ENCODE assay signal across 9 cellular contexts in genomic region chr6:37170273-37171140, GRCh38. TPM values are rescaled to one million over a fixed set of nuclear protein-coding genes. Genes with fewer than 3 reads are reported as not detected.
A peak's percentile ranks its signal among the peaks of the same experiment; 100 is the strongest.
DNase-seq lines count a peak whose midpoint lies in the region; ATAC-seq, FAIRE-seq and TF ChIP-seq lines count a peak whose summit lies in the region.
"Had no signal": no experiment of that assay in that cellular context is flagged by ENCODE, and none has a peak within 500 bp of the region (broad histone marks: within the 10 kb centered on the region; RNA-seq: fewer than 3 reads in every experiment).

No MANE protein-coding gene starts in this region.

- H3K36me3 Mint-ChIP-seq in astrocyte (ENCODE audit: low read depth, unreplicated experiment): peaks cover 8% of the 10 kb centered on the region

- H3K4me3 ChIP-seq in DND-41 (ENCODE audit: low read depth in 1 of 2, low read length in 2 of 2) (peak overlapping the region; percentile 96 to 98), HL-60 (replicated peaks; ENCODE audit: insufficient read depth, low read length) (peak overlapping the region; percentile 89), SJCRH30 (peak overlapping the region; percentile 82), astrocyte (ENCODE audit: insufficient read depth, low read depth, low read length) (peak overlapping the region; percentile 87), iPS-11a (ENCODE audit: low read depth, low read length) (peak overlapping the region; percentile 97), skeletal muscle tissue (ENCODE audit: low read length in 3 of 3) (peak overlapping the region; percentile 83 to 94 (median 91))

- H3K9ac ChIP-seq in DND-41 (ENCODE audit: low read depth, low read length) (peak overlapping the region; percentile 99), astrocyte (ENCODE audit: low read length) (peak overlapping the region; percentile 95), skeletal muscle tissue (ENCODE audit: low read depth in 1 of 3, low read length in 3 of 3) (peak overlapping the region; percentile 95 to 98 (median 97))

- peaks cover 51% of the 10 kb centered on the region for H3K36me3 ChIP-seq in DND-41 (ENCODE audit: insufficient read depth, low read length)
- H3K36me3 ChIP-seq in SJCRH30: peaks cover 21% of the 10 kb centered on the region
- peaks cover 25% of the 10 kb centered on the region for H3K36me3 ChIP-seq in astrocyte (ENCODE audit: insufficient read depth, low read length)
- H3K36me3 ChIP-seq in skeletal muscle tissue (ENCODE audit: control insufficient read depth in 3 of 3, insufficient read depth in 3 of 3, low read length in 3 of 3): peaks cover 27 to 31% (median 30%) of the 10 kb centered on the region in 3 donors

- peak overlapping the region; percentile 89 for H3K27ac Mint-ChIP-seq in astrocyte (ENCODE audit: unreplicated experiment)

- TF ChIP-seq CTCF in DND-41 (IDR thresholded peaks at IDR 0.05; ENCODE audit: borderline replicate concordance, extremely low read depth, low read length, poor library complexity, severe bottlenecking) (peak; percentile 25), HL-60 (IDR thresholded peaks at IDR 0.05; ENCODE audit: insufficient read depth, low read length) (no peak), astrocyte (IDR thresholded peaks at IDR 0.05; ENCODE audit: insufficient read depth, low read depth, low read length) (no peak)

- no peaks in the 10 kb centered on the region for H3K27me3 Mint-ChIP-seq in astrocyte (ENCODE audit: low read depth, unreplicated experiment)

- DNase-seq in DND-41 (peak; percentile 65), HL-60 (ENCODE audit: low read depth in 1 of 2, low spot score in 1 of 2) (peak in 1 of 2 experiments; percentile 53), SJCRH30 (peak; percentile 57 to 60), astrocyte (ENCODE audit: low read depth) (no peak)

- H3K4me1 Mint-ChIP-seq in astrocyte (ENCODE audit: low read depth, unreplicated experiment): peaks cover 19% of the 10 kb centered on the region

- peak overlapping the region; percentile 91 for H3K4me3 Mint-ChIP-seq in astrocyte (ENCODE audit: unreplicated experiment)

- H3K4me1 ChIP-seq in DND-41 (ENCODE audit: insufficient read depth, low read length): peaks cover 42% of the 10 kb centered on the region
- H3K4me1 ChIP-seq in SJCRH30: peaks cover 7% of the 10 kb centered on the region; the same call in 1 of the 2 replicates
- peaks cover 9% of the 10 kb centered on the region for H3K4me1 ChIP-seq in astrocyte (ENCODE audit: insufficient read depth, low read length)
- H3K4me1 ChIP-seq in skeletal muscle tissue (ENCODE audit: control insufficient read depth in 3 of 3, insufficient read depth in 3 of 3, low read length in 3 of 3): peaks cover 11 to 42% (median 23%) of the 10 kb centered on the region in 3 donors

- H3K4me2 ChIP-seq in DND-41 (ENCODE audit: insufficient read depth, low read length) (peak overlapping the region; percentile 95), astrocyte (ENCODE audit: low read length) (peak overlapping the region; percentile 88)

- H3K27ac ChIP-seq in DND-41 (ENCODE audit: low read length): peak overlapping the region; percentile 95
- H3K27ac ChIP-seq in HL-60 (replicated peaks): peak overlapping the region; percentile 41
- peak overlapping the region; percentile 50; the same call in 1 of the 2 replicates for H3K27ac ChIP-seq in SJCRH30
- peak overlapping the region; percentile 72 for H3K27ac ChIP-seq in astrocyte (ENCODE audit: low read depth, low read length)
- peak overlapping the region; percentile 96 for H3K27ac ChIP-seq in skeletal muscle tissue (ENCODE audit: low read depth, low read length)

- H3K27me3 ChIP-seq in DND-41 (ENCODE audit: insufficient read depth, low read length, poor library complexity): no peaks in the 10 kb centered on the region
- H3K27me3 ChIP-seq in HL-60 (ENCODE audit: insufficient read depth, poor library complexity, severe bottlenecking): no peaks in the 10 kb centered on the region
- H3K27me3 ChIP-seq in SJCRH30: no peaks in the 10 kb centered on the region
- no peaks in the 10 kb centered on the region for H3K27me3 ChIP-seq in astrocyte (ENCODE audit: insufficient read depth, low read length)
- H3K27me3 ChIP-seq in skeletal muscle tissue (ENCODE audit: control insufficient read depth in 3 of 3, insufficient read depth in 3 of 3, low read length in 3 of 3): no peaks in the 10 kb centered on the region

- H3K9me3 ChIP-seq in DND-41 (ENCODE audit: insufficient read depth, low read length, severe bottlenecking) (no peaks in the 10 kb centered on the region), SJCRH30 (replicated peaks) (no peaks in the 10 kb centered on the region), astrocyte (ENCODE audit: insufficient read depth, low read depth, low read length) (no peaks in the 10 kb centered on the region), skeletal muscle tissue (ENCODE audit: control insufficient read depth in 3 of 3, low read length in 3 of 3) (no peaks in the 10 kb centered on the region)

- H3K9me3 Mint-ChIP-seq in astrocyte (ENCODE audit: unreplicated experiment): no peaks in the 10 kb centered on the region

- H3K79me2 ChIP-seq in DND-41 (ENCODE audit: insufficient read depth, low read length) (peaks cover 54% of the 10 kb centered on the region), astrocyte (ENCODE audit: insufficient read depth, low read length) (peaks cover 26% of the 10 kb centered on the region)

- no peak for FAIRE-seq in astrocyte (lab: Jason Lieb, UNC)
- FAIRE-seq: colon had no signal

- peak overlapping the region; percentile 20 for H2AFZ ChIP-seq in DND-41 (ENCODE audit: low read depth, low read length)
- H2AFZ ChIP-seq in astrocyte (ENCODE audit: low read depth, low read length): no peak overlapping the region

- peak; percentile 13 for ATAC-seq in DND-41 (ENCODE audit: insufficient read depth, low read depth)
- ATAC-seq in GM21381 (IDR thresholded peaks at IDR 0.05; ENCODE audit: unreplicated experiment): peak; percentile 27
- ATAC-seq in HG03378 (IDR thresholded peaks at IDR 0.05; ENCODE audit: unreplicated experiment): no peak

- H4K20me1 ChIP-seq in DND-41 (ENCODE audit: insufficient read depth, low read length) (peaks cover 38% of the 10 kb centered on the region), astrocyte (ENCODE audit: insufficient read depth, low read length) (peaks cover 36% of the 10 kb centered on the region)

RNA-seq across cellular contexts. Expression of gene PIM1, which starts 0.6 kb away (rescaled TPM):
- 15.2 and 16.4 TPM in 2 replicates for total RNA-seq in SJCRH30 (2014; rRNA removed; shearing (Covaris generic))
- total RNA-seq in astrocyte (29.0 and 32.1 TPM in 2 replicates), skeletal muscle tissue (20.4 TPM)

Comparison
In these comparisons a context has a peak if more than half of its experiments do, and no peak if none do; other contexts are left out.
1. H3K27ac ChIP-seq: peak in every context shown above with its lines; median percentile 96 in skeletal muscle tissue; 95 in DND-41; 72 in astrocyte; 50 in SJCRH30; 41 in HL-60.